Comparison of ENCODE assay signal across 11 cellular contexts in genomic region chr20:44218441-44218840, GRCh38. TPM values are rescaled to one million over a fixed set of nuclear protein-coding genes. Genes with fewer than 3 reads are reported as not detected.
A peak's percentile ranks its signal among the peaks of the same experiment; 100 is the strongest.
DNase-seq lines count a peak whose midpoint lies in the region; ATAC-seq and TF ChIP-seq lines count a peak whose summit lies in the region.
"Had no signal": no experiment of that assay in that cellular context is flagged by ENCODE, and none has a peak within 500 bp of the region (broad histone marks: within the 10 kb centered on the region; RNA-seq: fewer than 3 reads in every experiment).

No MANE protein-coding gene starts in this region.

- peak; percentile 16 for TF ChIP-seq CTCF in activated CD8-positive, alpha-beta T cell treated with anti-CD3 and anti-CD28 coated beads for 36 hours (IDR thresholded peaks at IDR 0.05)
- no peak for TF ChIP-seq CTCF in neural progenitor cell (IDR thresholded peaks at IDR 0.05)

- H3K4me1 ChIP-seq in BLaER1 treated with 17β-estradiol and CSF1 and Interleukin-3, amounts not matched to agents 10 nM and 100 nM: peaks cover 11 to 25% (median 21%) of the 10 kb centered on the region in 10 experiments
- H3K4me1 ChIP-seq in neural progenitor cell: peaks cover 6% of the 10 kb centered on the region

- H3K27me3 Mint-ChIP-seq in activated CD8-positive, alpha-beta T cell treated with anti-CD3 and anti-CD28 coated beads for 36 hours: no peaks in the 10 kb centered on the region
- peaks cover 3% of the 10 kb centered on the region for H3K27me3 Mint-ChIP-seq in neural progenitor cell (ENCODE audit: insufficient read depth, low read depth)

- no peaks in the 10 kb centered on the region for H3K9me3 ChIP-seq in BLaER1 treated with 17β-estradiol and CSF1 and Interleukin-3, amounts not matched to agents 10 nM and 100 nM (replicated peaks in 1 of 11)
- H3K9me3 ChIP-seq in KOPT-K1 (ENCODE audit: insufficient read depth, low read length, poor library complexity, severe bottlenecking) (no peaks in the 10 kb centered on the region), neural progenitor cell (ENCODE audit: low read depth) (no peaks in the 10 kb centered on the region)

- POLR2A ChIA-PET in activated CD8-positive, alpha-beta T cell treated with anti-CD3 and anti-CD28 coated beads for 36 hours (lab: Charles Lee): interaction anchor here (1.6 to 3.3 kb wide), 2 partner anchors 8 to 92 kb away, joined by 4 to 25 read pairs; partner anchors contain the start of genes FITM2 and OSER1

- no peak overlapping the region for H2AFZ ChIP-seq in neural progenitor cell (replicated peaks)

- H3K9ac ChIP-seq in BLaER1 treated with 17β-estradiol and CSF1 and Interleukin-3, amounts not matched to agents 10 nM and 100 nM: no peak overlapping the region
- no peak overlapping the region for H3K9ac ChIP-seq in neural progenitor cell

- peak overlapping the region; percentile 75 for H3K27ac Mint-ChIP-seq in activated CD8-positive, alpha-beta T cell treated with anti-CD3 and anti-CD28 coated beads for 36 hours
- no peak overlapping the region for H3K27ac Mint-ChIP-seq in neural progenitor cell

- H3K36me3 Mint-ChIP-seq in activated CD8-positive, alpha-beta T cell treated with anti-CD3 and anti-CD28 coated beads for 36 hours (ENCODE audit: low read depth): no peaks in the 10 kb centered on the region
- H3K36me3 Mint-ChIP-seq in neural progenitor cell: no peaks in the 10 kb centered on the region

- H3K79me2 ChIP-seq in neural progenitor cell (ENCODE audit: low read depth): no peaks in the 10 kb centered on the region

- H3K36me3 ChIP-seq in BLaER1 treated with 17β-estradiol and CSF1 and Interleukin-3, amounts not matched to agents 10 nM and 100 nM: no peaks in the 10 kb centered on the region
- H3K36me3 ChIP-seq in KOPT-K1 (ENCODE audit: insufficient read depth, low read length) (no peaks in the 10 kb centered on the region), neural progenitor cell (no peaks in the 10 kb centered on the region)

- peak overlapping the region; percentile 50 for H3K4me3 Mint-ChIP-seq in activated CD8-positive, alpha-beta T cell treated with anti-CD3 and anti-CD28 coated beads for 36 hours
- no peak overlapping the region for H3K4me3 Mint-ChIP-seq in neural progenitor cell

- no peak overlapping the region for H3K4me3 ChIP-seq in BLaER1 treated with 17β-estradiol and CSF1 and Interleukin-3, amounts not matched to agents 10 nM and 100 nM
- no peak overlapping the region for H3K4me3 ChIP-seq in neural progenitor cell

- intact Hi-C loops in activated CD8-positive, alpha-beta T cell treated with anti-CD3 and anti-CD28 coated beads for 36 hours (cut with micrococcal nuclease): loop anchor here (5.0 to 10.0 kb wide), 3 partner anchors 169 to 394 kb away; no protein-coding TSS in a partner anchor

- peak overlapping the region; percentile 25 to 67 (median 47); a peak in 20 of 22 replicates for H3K4me2 ChIP-seq in BLaER1 treated with 17β-estradiol and CSF1 and Interleukin-3, amounts not matched to agents 10 nM and 100 nM
- no peak overlapping the region for H3K4me2 ChIP-seq in neural progenitor cell

- no peak overlapping the region for H3K27ac ChIP-seq in BLaER1 treated with 17β-estradiol and CSF1 and Interleukin-3, amounts not matched to agents 10 nM and 100 nM
- H3K27ac ChIP-seq in KOPT-K1 (ENCODE audit: low read depth, low read length, poor library complexity, severe bottlenecking) (peak overlapping the region; percentile 18), neural progenitor cell (no peak overlapping the region)

- peaks cover 49% of the 10 kb centered on the region for H3K4me1 Mint-ChIP-seq in activated CD8-positive, alpha-beta T cell treated with anti-CD3 and anti-CD28 coated beads for 36 hours (ENCODE audit: low read depth)
- peaks cover 18% of the 10 kb centered on the region for H3K4me1 Mint-ChIP-seq in neural progenitor cell

- H4K20me1 ChIP-seq in BLaER1 treated with 17β-estradiol and CSF1 and Interleukin-3, amounts not matched to agents 10 nM and 100 nM: no peaks in the 10 kb centered on the region
- no peaks in the 10 kb centered on the region for H4K20me1 ChIP-seq in neural progenitor cell (ENCODE audit: low read depth)

- H3K9me3 Mint-ChIP-seq in activated CD8-positive, alpha-beta T cell treated with anti-CD3 and anti-CD28 coated beads for 36 hours: no peaks in the 10 kb centered on the region
- H3K9me3 Mint-ChIP-seq in neural progenitor cell: no peaks in the 10 kb centered on the region

- ATAC-seq in activated CD8-positive, alpha-beta T cell treated with anti-CD3 and anti-CD28 coated beads for 36 hours: peak; percentile 40
- no peak for ATAC-seq in HG02938 (IDR thresholded peaks at IDR 0.05; ENCODE audit: unreplicated experiment)

- CTCF ChIA-PET in activated CD8-positive, alpha-beta T cell treated with anti-CD3 and anti-CD28 coated beads for 36 hours (lab: Charles Lee): interaction anchor here (0.8 to 9.8 kb wide), 28 partner anchors 7 to 467 kb away, joined by 3 to 444 read pairs (median 7); partner anchors contain the start of genes FITM2, GDAP1L1 and TTPAL

- no peaks in the 10 kb centered on the region for H3K27me3 ChIP-seq in BLaER1 treated with 17β-estradiol and CSF1 and Interleukin-3, amounts not matched to agents 10 nM and 100 nM
- H3K27me3 ChIP-seq in neural progenitor cell: no peaks in the 10 kb centered on the region

- DNase-seq in activated CD8-positive, alpha-beta T cell treated with anti-CD3 and anti-CD28 coated beads for 36 hours: peak; percentile 82
- DNase-seq in effector CD4-positive, alpha-beta T cell: peak; percentile 47
- DNase-seq in neural progenitor cell (ENCODE audit: low spot score) (no peak), GOT3 (lab: John Stamatoyannopoulos, UW) (no peak), DMS153 (lab: John Stamatoyannopoulos, UW) (no peak)
- DNase-seq: C1 segment of cervical spinal cord, hippocampal formation, NCI-H2029 treated with DMSO at 0.1 percent for 48 hours had no signal

- H3F3A ChIP-seq in neural progenitor cell (ENCODE audit: low read depth): no peaks in the 10 kb centered on the region

RNA-seq across cellular contexts. Expression of gene OSER1, which starts 7.9 kb away (rescaled TPM):
- total RNA-seq in activated CD8-positive, alpha-beta T cell treated with anti-CD3 and anti-CD28 coated beads for 36 hours: 10 to 100 TPM; 20.9 to 23.3 TPM
- 44.4 and 51.8 TPM in 2 replicates for total RNA-seq in neural progenitor cell (ENCODE audit: low replicate concordance)

RNA-seq across cellular contexts. Expression of gene GDAP1L1, which starts 28.7 kb away (rescaled TPM):
- under 1 TPM in 1 of 2 experiments, not detected in 1; 0.18 TPM for total RNA-seq in activated CD8-positive, alpha-beta T cell treated with anti-CD3 and anti-CD28 coated beads for 36 hours
- 0.26 and 1.3 TPM in 2 replicates for total RNA-seq in neural progenitor cell (ENCODE audit: low replicate concordance)

RNA-seq across cellular contexts. Expression of gene JPH2, which starts 31.5 kb away (rescaled TPM):
- total RNA-seq in activated CD8-positive, alpha-beta T cell treated with anti-CD3 and anti-CD28 coated beads for 36 hours: under 1 TPM; 0.47 to 0.54 TPM
- not detected in 2 replicates for total RNA-seq in neural progenitor cell (ENCODE audit: low replicate concordance)

Comparison
In these comparisons a context has a peak if more than half of its experiments do, and no peak if none do; other contexts are left out.
1. DNase-seq: peak in activated CD8-positive, alpha-beta T cell treated with anti-CD3 and anti-CD28 coated beads for 36 hours (single experiment) and effector CD4-positive, alpha-beta T cell (single experiment); none in neural progenitor cell (single experiment), GOT3 (single experiment) and DMS153 (single experiment).